In the genomic region with DNA sequence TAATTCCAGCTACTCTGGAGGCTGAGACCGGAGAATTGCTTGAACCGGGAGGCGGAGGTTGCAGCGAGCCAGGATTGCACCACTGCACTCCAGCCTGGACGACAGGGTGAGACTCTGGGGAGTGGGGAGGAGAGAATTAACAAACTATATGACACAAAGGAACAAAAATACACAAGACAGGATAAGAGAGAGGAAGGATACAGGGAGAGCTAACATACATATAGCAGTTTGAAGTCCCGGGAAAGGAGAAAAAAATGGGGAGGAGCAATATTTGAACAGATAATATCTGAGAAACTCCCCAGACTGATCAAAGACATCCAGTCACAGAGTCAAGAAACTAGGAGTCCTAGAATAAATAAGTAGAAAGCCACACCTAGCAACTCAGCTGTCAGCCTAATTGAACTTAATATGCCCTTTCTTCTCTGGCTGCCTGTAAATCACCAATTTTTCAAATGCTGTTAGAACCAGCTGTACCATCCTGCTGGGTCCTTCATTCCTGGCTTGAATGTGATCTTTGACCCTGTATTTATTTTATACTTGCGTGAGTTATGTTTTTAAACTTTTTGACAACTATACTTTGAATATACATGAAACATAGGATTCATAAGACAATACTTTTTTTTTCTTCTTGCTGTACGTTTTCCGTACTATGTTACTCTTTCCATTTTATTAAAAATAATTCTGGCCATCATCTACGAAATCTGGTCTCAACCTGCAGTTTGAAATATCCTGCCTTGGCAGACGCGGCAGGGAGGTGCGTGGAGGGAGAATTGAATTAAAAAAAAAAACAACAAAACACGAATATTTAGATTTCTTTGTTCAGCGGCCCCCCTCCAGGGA, we compare ENCODE assay signal across 9 cellular contexts. TPM values are rescaled to one million over a fixed set of nuclear protein-coding genes. Genes with fewer than 3 reads are reported as not detected.
DNase-seq lines count a peak whose midpoint lies in the region; ATAC-seq, FAIRE-seq and TF ChIP-seq lines count a peak whose summit lies in the region.
"Had no signal": no experiment of that assay in that cellular context is flagged by ENCODE, and none has a peak within 500 bp of the region (broad histone marks: within the 10 kb centered on the region; RNA-seq: fewer than 3 reads in every experiment).

No MANE protein-coding gene starts in this region.

- no peak for FAIRE-seq in astrocyte (lab: Jason Lieb, UNC)
- peak; percentile 58 for FAIRE-seq in islet of Langerhans (lab: Jason Lieb, UNC)

- H3K27me3 Mint-ChIP-seq in HFFc6 (ENCODE audit: insufficient read depth): peaks cover 17% of the 10 kb centered on the region
- peaks cover 18% of the 10 kb centered on the region for H3K27me3 Mint-ChIP-seq in astrocyte (ENCODE audit: low read depth, unreplicated experiment)

- peak overlapping the region; percentile 82 for H2AFZ ChIP-seq in astrocyte (ENCODE audit: low read depth, low read length)

- H3K27me3 ChIP-seq in astrocyte (ENCODE audit: insufficient read depth, low read length) (peaks cover 4% of the 10 kb centered on the region), skeletal muscle satellite cell (ENCODE audit: control insufficient read depth, insufficient read depth, low read length) (peaks cover 4% of the 10 kb centered on the region)

- H3K4me3 ChIP-seq in astrocyte (ENCODE audit: insufficient read depth, low read depth, low read length) (peak overlapping the region; percentile 51), skeletal muscle satellite cell (ENCODE audit: low read length) (peak overlapping the region; percentile 74)

- H3K27ac Mint-ChIP-seq in HFFc6 (no peak overlapping the region), astrocyte (ENCODE audit: unreplicated experiment) (no peak overlapping the region)

- H3K36me3 Mint-ChIP-seq in HFFc6 (ENCODE audit: low read depth): peaks cover 12% of the 10 kb centered on the region
- H3K36me3 Mint-ChIP-seq in astrocyte (ENCODE audit: low read depth, unreplicated experiment): peaks cover 10% of the 10 kb centered on the region

- H3K4me1 Mint-ChIP-seq in HFFc6 (ENCODE audit: low read depth): peaks cover 6% of the 10 kb centered on the region; the same call in 1 of the 2 replicates
- H3K4me1 Mint-ChIP-seq in astrocyte (ENCODE audit: low read depth, unreplicated experiment): no peaks in the 10 kb centered on the region

- H4K20me1 ChIP-seq in astrocyte (ENCODE audit: insufficient read depth, low read length): no peaks in the 10 kb centered on the region

- H3K4me2 ChIP-seq in astrocyte (ENCODE audit: low read length) (peak overlapping the region; percentile 90), skeletal muscle satellite cell (ENCODE audit: low read length) (peak overlapping the region; percentile 94)

- H3K4me1 ChIP-seq in astrocyte (ENCODE audit: insufficient read depth, low read length) (peaks cover 12% of the 10 kb centered on the region), skeletal muscle satellite cell (ENCODE audit: control insufficient read depth, insufficient read depth, low read length) (peaks cover 19% of the 10 kb centered on the region)

- peak overlapping the region; percentile 78 for H3K9ac ChIP-seq in astrocyte (ENCODE audit: low read length)
- peak overlapping the region; percentile 83 for H3K9ac ChIP-seq in skeletal muscle satellite cell (ENCODE audit: low read depth, low read length)

- peaks cover 3% of the 10 kb centered on the region for H3K9me3 ChIP-seq in astrocyte (ENCODE audit: insufficient read depth, low read depth, low read length)
- H3K9me3 ChIP-seq in skeletal muscle satellite cell (replicated peaks; ENCODE audit: low read length): peaks cover 4% of the 10 kb centered on the region

- H3K36me3 ChIP-seq in astrocyte (ENCODE audit: insufficient read depth, low read length) (no peaks in the 10 kb centered on the region), skeletal muscle satellite cell (ENCODE audit: insufficient read depth, low read length) (peaks cover 2% of the 10 kb centered on the region)

- DNase-seq in HFFc6: no peak
- DNase-seq in astrocyte (ENCODE audit: low read depth): no peak
- DNase-seq in dedifferentiated amniotic fluid mesenchymal stem cell (ENCODE audit: extremely low spot score): no peak
- DNase-seq in stimulated activated CD4-positive, alpha-beta T cell treated with anti-CD3 and anti-CD28 coated beads, Interleukin-1b, Interleukin-23, amount 100 ng/mL, for 48 hours: no peak
- DNase-seq: NCI-H1436 treated with DMSO at 0.1 percent for 48 hours had no signal

- H3K4me3 Mint-ChIP-seq in HFFc6 (peak overlapping the region; percentile 37), astrocyte (ENCODE audit: unreplicated experiment) (peak overlapping the region; percentile 79)

- H3K9me3 Mint-ChIP-seq in HFFc6 (peaks cover 19% of the 10 kb centered on the region), astrocyte (ENCODE audit: unreplicated experiment) (peaks cover 10% of the 10 kb centered on the region)

- TF ChIP-seq CTCF in HFFc6 (IDR thresholded peaks at IDR 0.05): no peak
- TF ChIP-seq CTCF in astrocyte (IDR thresholded peaks at IDR 0.05; ENCODE audit: insufficient read depth, low read depth, low read length): no peak

- H3K79me2 ChIP-seq in astrocyte (ENCODE audit: insufficient read depth, low read length): no peaks in the 10 kb centered on the region

- ATAC-seq in GM18498 (IDR thresholded peaks at IDR 0.05; ENCODE audit: unreplicated experiment) (no peak), HG03457 (IDR thresholded peaks at IDR 0.05; ENCODE audit: unreplicated experiment) (no peak)

- H3K27ac ChIP-seq in astrocyte (ENCODE audit: low read depth, low read length): no peak overlapping the region

RNA-seq across cellular contexts. Expression of gene CYP27A1, which starts 0.9 kb away (rescaled TPM):
- under 1 TPM in 4 of 6 experiments, not detected in 2; 0.18 to 0.26 (median 0.21) TPM for total RNA-seq in HFFc6 (2021; fragmentation: NEBNext Ultra II Directional; extraction: Animal tissue kit (Norgen Biotek cat#: 25700))
- total RNA-seq in astrocyte: 3.9 and 4.3 TPM in 2 replicates
- total RNA-seq in skeletal muscle satellite cell (2012; rRNA removed): 1.0 and 1.1 TPM in 2 replicates

RNA-seq across cellular contexts. Expression of gene PRKAG3, which starts 50.5 kb away (rescaled TPM):
- not detected for total RNA-seq in HFFc6 (2021; fragmentation: NEBNext Ultra II Directional; extraction: Animal tissue kit (Norgen Biotek cat#: 25700))
- total RNA-seq in astrocyte: not detected in 2 replicates
- total RNA-seq in skeletal muscle satellite cell (2012; rRNA removed): 0.25 and 1.3 TPM in 2 replicates
